8 cellular contexts compared by ENCODE assay signal in the genomic region with DNA sequence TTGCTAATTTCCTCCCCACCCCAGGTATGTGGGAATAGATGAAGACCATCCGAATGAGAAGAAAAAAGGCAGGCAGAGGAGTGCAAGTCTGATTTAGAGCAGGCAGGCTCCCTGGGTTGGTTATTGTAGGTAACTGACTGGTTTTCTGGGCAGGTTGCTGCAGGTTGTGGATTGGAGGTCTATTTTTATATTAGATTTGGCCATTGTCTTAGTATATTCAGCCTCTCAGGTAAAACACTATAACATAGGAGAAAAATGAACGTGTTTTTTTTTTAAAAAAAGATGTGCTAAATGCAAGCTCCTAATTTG. TPM values are rescaled to one million over a fixed set of nuclear protein-coding genes. Genes with fewer than 3 reads are reported as not detected.
DNase-seq lines count a peak whose midpoint lies in the region; ATAC-seq and TF ChIP-seq lines count a peak whose summit lies in the region.

No MANE protein-coding gene starts in this region.

- peaks cover 15% of the 10 kb centered on the region for H3K4me1 Mint-ChIP-seq in central memory CD8-positive, alpha-beta T cell
- peaks cover 4 to 33% (median 11%) of the 10 kb centered on the region in 3 donors for H3K4me1 Mint-ChIP-seq in naive B cell

- ATAC-seq in central memory CD8-positive, alpha-beta T cell (replicated peaks; ENCODE audit: extremely low read depth, poor library complexity, severe bottlenecking), result no peak
- ATAC-seq in naive B cell (ENCODE audit: low read depth in 2 of 2), result no peak

- peak overlapping the region; percentile 87 for H3K4me3 Mint-ChIP-seq in central memory CD8-positive, alpha-beta T cell
- peak overlapping the region; percentile 88 to 99 (median 96) for H3K4me3 Mint-ChIP-seq in naive B cell

- peak overlapping the region; percentile 94 for H3K4me3 ChIP-seq in AG10803 (ENCODE audit: low read length)

- no peaks in the 10 kb centered on the region for H3K9me3 Mint-ChIP-seq in central memory CD8-positive, alpha-beta T cell
- H3K9me3 Mint-ChIP-seq in naive B cell, result no peaks in the 10 kb centered on the region

- H3K27me3 Mint-ChIP-seq in central memory CD8-positive, alpha-beta T cell, result no peaks in the 10 kb centered on the region
- H3K27me3 Mint-ChIP-seq in naive B cell, result no peaks in the 10 kb centered on the region

- DNase-seq in AG10803 (ENCODE audit: low read depth), result no peak
- peak; percentile 22 for DNase-seq in HT-29 (ENCODE audit: low spot score)
- no peak for DNase-seq in central memory CD8-positive, alpha-beta T cell (ENCODE audit: low spot score in 2 of 2)
- DNase-seq in naive B cell, result no peak
- no peak for DNase-seq in kidney glomerular epithelial cell (lab: John Stamatoyannopoulos, UW)
- DNase-seq in ecto neural progenitor cell (ENCODE audit: low spot score), result no peak
- no peak for DNase-seq in NCI-H1048 (lab: John Stamatoyannopoulos, UW)
- no peak for DNase-seq in NCI-H2081 treated with DMSO at 0.1 percent for 48 hours (lab: John Stamatoyannopoulos, UW)

- TF ChIP-seq CTCF in AG10803 (conservative IDR thresholded peaks at IDR 0.05; ENCODE audit: low read length), result no peak

- H3K36me3 Mint-ChIP-seq in central memory CD8-positive, alpha-beta T cell (ENCODE audit: insufficient read depth), result peaks cover 9% of the 10 kb centered on the region
- peaks cover 2 to 6% of the 10 kb centered on the region in 2 donors for H3K36me3 Mint-ChIP-seq in naive B cell

- peak overlapping the region; percentile 91 for H3K27ac Mint-ChIP-seq in central memory CD8-positive, alpha-beta T cell (ENCODE audit: low read depth)
- H3K27ac Mint-ChIP-seq in naive B cell, result peak overlapping the region; percentile 92 to 99 (median 96)

RNA-seq across cellular contexts. Expression of gene TBC1D7, which starts 0.5 kb away (rescaled TPM):
- total RNA-seq in HT-29 (2014; rRNA removed; shearing (Covaris generic)), result 12.9 and 13.1 TPM in 2 replicates
- polyA plus RNA-seq in naive B cell (ENCODE audit: low read depth in 6 of 6), result 10 to 100 TPM; 21.9 to 50.4 (median 26.7) TPM
